17 cellular contexts compared by ENCODE assay signal in genomic region chr4:54527532-54527931, GRCh38.
DNase-seq lines count a peak whose midpoint lies in the region; TF ChIP-seq lines count a peak whose summit lies in the region.
"Had no signal": no experiment of that assay in that cellular context is flagged by ENCODE, and none has a peak within 500 bp of the region (broad histone marks: within the 10 kb centered on the region; RNA-seq: fewer than 3 reads in every experiment).

No MANE protein-coding gene starts in this region.

- no peak for TF ChIP-seq POLR2A in tibial nerve (IDR thresholded peaks at IDR 0.05)

- peak; percentile 35 for DNase-seq in DMS153 (lab: John Stamatoyannopoulos, UW)
- no peak for DNase-seq in DMS153 treated with DMSO at 0.1 percent for 48 hours (lab: John Stamatoyannopoulos, UW; ENCODE audit: unreplicated experiment)
- peak; percentile 24 for DNase-seq in NCI-H146 (lab: John Stamatoyannopoulos, UW)
- peak; percentile 51 for DNase-seq in NCI-H526 treated with DMSO at 0.1 percent for 48 hours (lab: John Stamatoyannopoulos, UW)
- DNase-seq in iPS-NIHi11 (ENCODE audit: low spot score), result peak; percentile 26
- DNase-seq in tibial nerve (ENCODE audit: low spot score in 2 of 2), result no peak
- DNase-seq in NCI-H1694 treated with DMSO at 0.1 percent for 48 hours (lab: John Stamatoyannopoulos, UW), result no peak
- no peak for DNase-seq in DMS79 (lab: John Stamatoyannopoulos, UW)
- DNase-seq: CD8-positive, alpha-beta T cell; GOT3; MM.1S; NCI-H446; NK-92 treated with Interleukin-12 subunit alpha and Interleukin-12 subunit beta, amount 100 ng/mL, for 24 hours; OCI-M1; SJCRH30 had no signal

- 61 to 68% methylated on average over 6 of the region's 6 CpGs for WGBS in tibial nerve, 2 donors

- H3K36me3 ChIP-seq in tibial nerve, result no peaks in the 10 kb centered on the region
- H3K36me3 ChIP-seq: SJCRH30 had no signal

- peaks cover 0 to 2% (median 0%) of the 10 kb centered on the region in 4 donors for H3K9me3 ChIP-seq in tibial nerve
- H3K9me3 ChIP-seq: SJCRH30 had no signal

- no peak overlapping the region for H3K4me3 ChIP-seq in tibial nerve
- H3K4me3 ChIP-seq: SJCRH30 had no signal

- H3K27me3 ChIP-seq in tibial nerve, result no peaks in the 10 kb centered on the region
- H3K27me3 ChIP-seq: SJCRH30 had no signal

- no peak for TF ChIP-seq CTCF in tibial nerve (IDR thresholded peaks at IDR 0.05)

- no peaks in the 10 kb centered on the region for H3K4me1 ChIP-seq in tibial nerve
- H3K4me1 ChIP-seq: SJCRH30 had no signal

- no peak overlapping the region for H3K27ac ChIP-seq in tibial nerve
- H3K27ac ChIP-seq: 22Rv1, RWPE1, SJCRH30 had no signal

- TF ChIP-seq EP300 in tibial nerve (IDR thresholded peaks at IDR 0.05), result no peak

Comparison
In these comparisons a context has a peak if more than half of its experiments do, and no peak if none do; other contexts are left out.
1. DNase-seq: peak in DMS153 (single experiment), NCI-H146 (single experiment), NCI-H526 treated with DMSO at 0.1 percent for 48 hours (single experiment) and iPS-NIHi11 (single experiment); none in DMS153 treated with DMSO at 0.1 percent for 48 hours (single experiment), tibial nerve (0 of 2), NCI-H1694 treated with DMSO at 0.1 percent for 48 hours (single experiment) and DMS79 (single experiment).